ENCODE assay signal across 8 cellular contexts in the genomic region with DNA sequence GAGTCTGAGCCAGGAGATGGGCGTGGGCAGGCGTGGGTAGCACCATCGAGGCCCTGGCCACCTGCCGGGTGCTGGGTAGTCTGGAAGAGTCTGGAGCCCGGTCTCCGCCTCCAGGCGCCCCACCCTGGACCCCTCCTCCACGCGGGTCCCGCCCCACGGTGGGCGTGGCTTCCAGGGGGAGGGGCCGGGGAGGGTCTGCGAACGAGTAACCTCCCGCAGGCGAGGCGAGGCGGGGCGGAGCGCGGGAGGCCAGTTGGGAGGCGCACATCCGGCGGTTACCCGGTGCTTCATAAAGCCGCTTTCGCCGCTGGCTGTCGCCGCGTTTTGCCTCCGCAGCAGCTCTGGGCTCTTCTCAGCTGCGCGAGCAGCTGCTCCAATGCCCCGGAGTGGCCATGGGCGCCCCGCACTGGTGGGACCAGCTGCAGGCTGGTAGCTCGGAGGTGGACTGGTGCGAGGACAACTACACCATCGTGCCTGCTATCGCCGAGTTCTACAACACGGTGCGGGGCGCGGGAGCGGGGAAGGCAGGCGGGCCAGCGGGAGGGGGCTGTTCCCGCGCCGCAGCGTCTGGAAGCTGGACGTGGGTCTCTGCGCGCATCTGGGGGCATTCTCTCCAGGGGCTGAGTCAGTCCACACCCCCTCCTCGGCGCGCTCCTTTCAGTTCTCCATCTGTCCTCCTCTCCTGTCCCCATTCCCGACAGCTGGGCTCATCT. TPM values are rescaled to one million over a fixed set of nuclear protein-coding genes. Genes with fewer than 3 reads are reported as not detected.
DNase-seq lines count a peak whose midpoint lies in the region; ATAC-seq, FAIRE-seq and TF ChIP-seq lines count a peak whose summit lies in the region.

A gene (plus strand): TSS at position 317 of the 713 bp plus-strand sequence. CDS start 76 bp downstream, at position 393.

- FAIRE-seq in G401.6 (lab: Jason Lieb, UNC) (peak; percentile 78), H54 (lab: Jason Lieb, UNC) (peak; percentile 97)

- peak within 1 kb of the TSS; percentile 92 for H3K27ac Mint-ChIP-seq in neural progenitor cell

- H3K4me2 ChIP-seq in neural progenitor cell, result peak within 1 kb of the TSS; percentile 87

- H3K79me2 ChIP-seq in neural progenitor cell (ENCODE audit: low read depth), result peaks cover 25% of the 10 kb centered on the region

- H3F3A ChIP-seq in neural progenitor cell (ENCODE audit: low read depth), result peaks cover 26% of the 10 kb centered on the region

- ATAC-seq in RWPE2 (ENCODE audit: low read depth), result peak; percentile 82
- ATAC-seq in foreskin keratinocyte, result peak; percentile 75

- peak within 1 kb of the TSS; percentile 94 for H3K4me3 Mint-ChIP-seq in neural progenitor cell

- H3K9me3 ChIP-seq in RWPE2 (ENCODE audit: severe bottlenecking) (no peaks in the 10 kb centered on the region), neural progenitor cell (ENCODE audit: low read depth) (no peaks in the 10 kb centered on the region), stomach smooth muscle (ENCODE audit: control insufficient read depth in 2 of 2, low read length in 2 of 2) (no peaks in the 10 kb centered on the region)

- peak within 1 kb of the TSS; percentile 84 for H2AFZ ChIP-seq in neural progenitor cell (replicated peaks)

- no peaks in the 10 kb centered on the region for H3K27me3 ChIP-seq in RWPE2 (ENCODE audit: insufficient read depth, poor library complexity, severe bottlenecking)
- no peaks in the 10 kb centered on the region for H3K27me3 ChIP-seq in foreskin keratinocyte
- peaks cover 12% of the 10 kb centered on the region for H3K27me3 ChIP-seq in neural progenitor cell
- H3K27me3 ChIP-seq in stomach smooth muscle (ENCODE audit: control insufficient read depth in 1 of 2, insufficient read depth in 2 of 2, low read length in 2 of 2), result no peaks in the 10 kb centered on the region

- no peaks in the 10 kb centered on the region for H3K36me3 Mint-ChIP-seq in neural progenitor cell

- peaks cover 11% of the 10 kb centered on the region for H3K4me1 Mint-ChIP-seq in neural progenitor cell

- no peaks in the 10 kb centered on the region for H3K36me3 ChIP-seq in RWPE2 (ENCODE audit: low read depth)
- no peaks in the 10 kb centered on the region for H3K36me3 ChIP-seq in neural progenitor cell
- no peaks in the 10 kb centered on the region for H3K36me3 ChIP-seq in stomach smooth muscle (ENCODE audit: control insufficient read depth in 2 of 2, insufficient read depth in 2 of 2, low read length in 2 of 2)

- H3K9ac ChIP-seq in neural progenitor cell (no peak within 1 kb of the TSS), stomach smooth muscle (ENCODE audit: low read length in 2 of 2) (peak within 1 kb of the TSS; percentile 80 to 81)

- H3K27ac ChIP-seq in RWPE2 (ENCODE audit: poor library complexity, severe bottlenecking) (no peak within 1 kb of the TSS), foreskin keratinocyte (no peak within 1 kb of the TSS), neural progenitor cell (peak within 1 kb of the TSS; percentile 43), stomach smooth muscle (ENCODE audit: low read length) (peak within 1 kb of the TSS; percentile 46)

- H3K4me1 ChIP-seq in RWPE2 (ENCODE audit: insufficient read depth, poor library complexity, severe bottlenecking) (peaks cover 16% of the 10 kb centered on the region), foreskin keratinocyte (peaks cover 8% of the 10 kb centered on the region), neural progenitor cell (peaks cover 7% of the 10 kb centered on the region), stomach smooth muscle (ENCODE audit: control insufficient read depth, insufficient read depth, low read length) (peaks cover 24% of the 10 kb centered on the region)

- H3K9me3 Mint-ChIP-seq in neural progenitor cell, result peaks cover 4% of the 10 kb centered on the region

- peaks cover 10% of the 10 kb centered on the region for H3K27me3 Mint-ChIP-seq in neural progenitor cell (ENCODE audit: insufficient read depth, low read depth)

- peak; percentile 88 for DNase-seq in H54 (ENCODE audit: insufficient read length, low spot score)
- DNase-seq in LNCaP clone FGC (ENCODE audit: low read depth), result peak; percentile 76
- DNase-seq in RWPE2 (ENCODE audit: low spot score), result peak; percentile 90
- DNase-seq in activated gamma-delta T cell treated with Interleukin-2 at 50 U/mL for 16 hours, result peak; percentile 95
- peak; percentile 50 to 77 for DNase-seq in foreskin keratinocyte
- DNase-seq in neural progenitor cell (ENCODE audit: low spot score), result peak; percentile 96

- H3K4me3 ChIP-seq in LNCaP clone FGC (ENCODE audit: low read depth, low read length) (peak within 1 kb of the TSS; percentile 73), RWPE2 (ENCODE audit: severe bottlenecking) (peak within 1 kb of the TSS; percentile 49), neural progenitor cell (peak within 1 kb of the TSS; percentile 67), stomach smooth muscle (ENCODE audit: low read length in 2 of 2) (peak within 1 kb of the TSS; percentile 85 to 93)

- TF ChIP-seq CTCF in LNCaP clone FGC (IDR thresholded peaks at IDR 0.05; ENCODE audit: control insufficient read depth, extremely low read depth, insufficient read depth) (peak; percentile 37), RWPE2 (IDR thresholded peaks at IDR 0.05; ENCODE audit: poor library complexity, severe bottlenecking) (peak; percentile 8), foreskin keratinocyte (conservative IDR thresholded peaks at IDR 0.05) (peak; percentile 32), neural progenitor cell (IDR thresholded peaks at IDR 0.05) (peak; percentile 32)

- H4K20me1 ChIP-seq in neural progenitor cell (ENCODE audit: low read depth), result no peaks in the 10 kb centered on the region

- TF ChIP-seq POLR2A in H54 (IDR thresholded peaks at IDR 0.05; ENCODE audit: low read depth, low read length), result peak; percentile 61

RNA-seq across cellular contexts. Expression of the gene that starts here (rescaled TPM):
- 3.5 and 4.0 TPM in 2 replicates for total RNA-seq in foreskin keratinocyte
- polyA plus RNA-seq in foreskin keratinocyte, result 0.08 and 0.23 TPM in 2 replicates
- total RNA-seq in neural progenitor cell (ENCODE audit: low replicate concordance), result 5.6 and 8.1 TPM in 2 replicates

Comparison
In these comparisons a context has a peak if more than half of its experiments do, and no peak if none do; other contexts are left out.
1. H3K27ac ChIP-seq: peak in neural progenitor cell (single experiment) and stomach smooth muscle (single experiment); none in RWPE2 (single experiment) and foreskin keratinocyte (single experiment).
2. Peak in every context shown above with its lines, with median percentiles within 50 percentile points of each other: DNase-seq, H3K4me3 ChIP-seq and CTCF ChIP-seq.